ENCODE assay signal across 8 cellular contexts in genomic region chr2:227471924-227472264, GRCh38. TPM values are rescaled to one million over a fixed set of nuclear protein-coding genes. Genes with fewer than 3 reads are reported as not detected.
DNase-seq lines count a peak whose midpoint lies in the region; ATAC-seq and TF ChIP-seq lines count a peak whose summit lies in the region.

AGFG1 (plus strand) TSS chr2:227472156; CDS start chr2:227472422, 266 bp downstream.

- in situ Hi-C loops in KBM-7 (cut with MboI; ENCODE audit: low pct_unique_long_range_greater_than_20kb, low sequenced_read_pairs) = no loop called here

- H3K27me3 ChIP-seq in RWPE2 (ENCODE audit: insufficient read depth, poor library complexity, severe bottlenecking) = no peaks in the 10 kb centered on the region

- peak; percentile 74 for DNase-seq in EL
- DNase-seq in KBM-7 = peak; percentile 86
- peak; percentile 75 for DNase-seq in RWPE2 (ENCODE audit: low spot score)
- peak; percentile 77 for DNase-seq in activated T-helper 9 cell treated with anti-CD3 and anti-CD28 coated beads, Interleukin-2, amount 50 U/mL, for 16 hours (ENCODE audit: low read depth)
- peak; percentile 71 for DNase-seq in fibroblast of the aortic adventitia (ENCODE audit: low read depth)
- peak; percentile 91 for DNase-seq in nephron progenitor cell
- peak; percentile 89 to 90 for DNase-seq in stimulated activated naive CD8-positive, alpha-beta T cell treated with anti-CD3 and anti-CD28 coated beads, Interleukin-15, amount 100 ng/mL, for 72 hours

- H3K4me3 ChIP-seq in RWPE2 (ENCODE audit: severe bottlenecking) (peak within 1 kb of the TSS; percentile 90), fibroblast of the aortic adventitia (ENCODE audit: low read depth, low read length) (peak within 1 kb of the TSS; percentile 86)

- H3K4me1 Mint-ChIP-seq in nephron progenitor cell = peaks cover 19% of the 10 kb centered on the region
- peaks cover 60% of the 10 kb centered on the region for H3K4me1 Mint-ChIP-seq in stimulated activated naive CD8-positive, alpha-beta T cell treated with anti-CD3 and anti-CD28 coated beads, Interleukin-15, amount 100 ng/mL, for 72 hours

- ATAC-seq in GM21717 (IDR thresholded peaks at IDR 0.05; ENCODE audit: unreplicated experiment) = peak; percentile 80
- peak; percentile 78 for ATAC-seq in RWPE2 (ENCODE audit: low read depth)
- ATAC-seq in stimulated activated naive CD8-positive, alpha-beta T cell treated with anti-CD3 and anti-CD28 coated beads, Interleukin-15, amount 100 ng/mL, for 72 hours = peak; percentile 86

- peak within 1 kb of the TSS; percentile 59 for H3K27ac Mint-ChIP-seq in nephron progenitor cell
- peak within 1 kb of the TSS; percentile 91 to 96 for H3K27ac Mint-ChIP-seq in stimulated activated naive CD8-positive, alpha-beta T cell treated with anti-CD3 and anti-CD28 coated beads, Interleukin-15, amount 100 ng/mL, for 72 hours

- TF ChIP-seq CTCF in RWPE2 (IDR thresholded peaks at IDR 0.05; ENCODE audit: poor library complexity, severe bottlenecking) (peak; percentile 96), fibroblast of the aortic adventitia (IDR thresholded peaks at IDR 0.05; ENCODE audit: insufficient read depth, low read length) (peak; percentile 99), nephron progenitor cell (IDR thresholded peaks at IDR 0.05) (peak; percentile 98)

- H3K9me3 Mint-ChIP-seq in nephron progenitor cell = no peaks in the 10 kb centered on the region
- no peaks in the 10 kb centered on the region for H3K9me3 Mint-ChIP-seq in stimulated activated naive CD8-positive, alpha-beta T cell treated with anti-CD3 and anti-CD28 coated beads, Interleukin-15, amount 100 ng/mL, for 72 hours

- peak within 1 kb of the TSS; percentile 66 for H3K27ac ChIP-seq in RWPE2 (ENCODE audit: poor library complexity, severe bottlenecking)

- H3K36me3 ChIP-seq in RWPE2 (ENCODE audit: low read depth) = peaks cover 6% of the 10 kb centered on the region

- H3K27me3 Mint-ChIP-seq in nephron progenitor cell (ENCODE audit: low read depth, poor library complexity) = peaks cover under 1% of the 10 kb centered on the region
- H3K27me3 Mint-ChIP-seq in stimulated activated naive CD8-positive, alpha-beta T cell treated with anti-CD3 and anti-CD28 coated beads, Interleukin-15, amount 100 ng/mL, for 72 hours = no peaks in the 10 kb centered on the region

- H3K4me3 Mint-ChIP-seq in nephron progenitor cell = peak within 1 kb of the TSS; percentile 89
- H3K4me3 Mint-ChIP-seq in stimulated activated naive CD8-positive, alpha-beta T cell treated with anti-CD3 and anti-CD28 coated beads, Interleukin-15, amount 100 ng/mL, for 72 hours = peak within 1 kb of the TSS; percentile 90 to 99

- H3K4me1 ChIP-seq in RWPE2 (ENCODE audit: insufficient read depth, poor library complexity, severe bottlenecking) = peaks cover 27% of the 10 kb centered on the region

- no peaks in the 10 kb centered on the region for H3K9me3 ChIP-seq in RWPE2 (ENCODE audit: severe bottlenecking)

- no peaks in the 10 kb centered on the region for H3K36me3 Mint-ChIP-seq in nephron progenitor cell (ENCODE audit: low read depth)

RNA-seq across cellular contexts. Expression of gene AGFG1, which starts in this region (rescaled TPM):
- 10.8 and 81.3 TPM in 2 replicates for total RNA-seq in fibroblast of the aortic adventitia (ENCODE audit: low replicate concordance)

Comparison
In these comparisons a context has a peak if more than half of its experiments do, and no peak if none do; other contexts are left out.
1. Peak in every context shown above with its lines: DNase-seq, ATAC-seq, H3K4me3 ChIP-seq and H3K27ac ChIP-seq.